8 cellular contexts compared by ENCODE assay signal in the genomic region with DNA sequence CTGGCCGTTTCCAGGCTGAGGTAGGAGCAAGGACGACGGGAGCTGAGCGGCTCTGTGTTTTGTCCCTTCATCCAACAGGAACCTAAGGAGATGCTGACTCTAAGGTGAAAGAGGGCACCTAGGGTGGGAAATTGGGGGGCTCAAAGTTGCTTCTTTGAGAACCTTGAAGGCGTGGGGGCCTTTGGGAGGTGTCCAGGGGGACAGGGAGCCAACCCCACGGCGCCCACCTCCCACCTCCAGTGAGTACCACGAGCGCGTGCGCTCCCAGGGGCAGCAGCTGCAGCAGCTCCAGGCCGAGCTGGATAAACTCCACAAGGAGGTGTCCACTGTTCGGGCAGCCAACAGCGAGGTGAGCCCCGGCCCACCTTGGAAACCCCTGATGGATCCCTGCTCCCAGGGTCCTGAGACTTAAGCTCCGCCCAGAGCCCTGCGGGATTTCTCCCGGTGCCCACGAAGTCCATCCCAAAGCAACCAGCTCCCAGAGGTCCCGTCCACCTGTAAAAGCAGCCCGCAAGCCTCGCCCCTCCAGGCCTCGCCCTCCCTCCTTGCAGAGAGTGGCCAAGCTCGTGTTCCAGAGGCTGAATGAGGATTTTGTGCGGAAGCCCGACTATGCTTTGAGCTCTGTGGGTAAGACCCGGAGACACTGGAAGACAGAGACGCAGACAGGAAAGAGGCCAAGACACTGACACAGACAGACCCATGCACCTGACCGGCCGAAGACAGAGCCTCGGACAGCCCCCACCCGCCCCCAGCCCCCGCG. TPM values are rescaled to one million over a fixed set of nuclear protein-coding genes. Genes with fewer than 3 reads are reported as not detected.
DNase-seq lines count a peak whose midpoint lies in the region; ATAC-seq lines count a peak whose summit lies in the region.

No MANE protein-coding gene starts in this region.

- H3K4me3 Mint-ChIP-seq in activated naive CD8-positive, alpha-beta T cell treated with anti-CD3 and anti-CD28 coated beads, Interleukin-2, amount 10 ng/mL, durations not matched to agents 7 days and 5 days, result peak overlapping the region; percentile 86
- H3K4me3 Mint-ChIP-seq in stimulated activated naive CD8-positive, alpha-beta T cell treated with anti-CD3 and anti-CD28 coated beads, Interleukin-15, amount 100 ng/mL, for 72 hours, result peak overlapping the region; percentile 89 to 95

- POLR2A ChIA-PET in activated naive CD8-positive, alpha-beta T cell treated with anti-CD3 and anti-CD28 coated beads, Interleukin-2, amount 10 ng/mL, durations not matched to agents 7 days and 5 days (lab: Charles Lee), result interaction anchor here (0.6 to 5.4 kb wide), 15 partner anchors 11 to 336 kb away, joined by 3 to 68 read pairs (median 6); partner anchors contain the start of genes CEP250, CPNE1, ERGIC3 and NFS1

- H3K4me3 ChIP-seq in iPS-18c (ENCODE audit: insufficient read depth, low read depth, low read length), result peak overlapping the region; percentile 65

- H3K27ac Mint-ChIP-seq in activated naive CD8-positive, alpha-beta T cell treated with anti-CD3 and anti-CD28 coated beads, Interleukin-2, amount 10 ng/mL, durations not matched to agents 7 days and 5 days, result peak overlapping the region; percentile 87
- H3K27ac Mint-ChIP-seq in stimulated activated naive CD8-positive, alpha-beta T cell treated with anti-CD3 and anti-CD28 coated beads, Interleukin-15, amount 100 ng/mL, for 72 hours, result peak overlapping the region; percentile 65 to 92

- H3K27me3 Mint-ChIP-seq in activated naive CD8-positive, alpha-beta T cell treated with anti-CD3 and anti-CD28 coated beads, Interleukin-2, amount 10 ng/mL, durations not matched to agents 7 days and 5 days, result no peaks in the 10 kb centered on the region
- peaks cover 11% of the 10 kb centered on the region for H3K27me3 Mint-ChIP-seq in stimulated activated naive CD8-positive, alpha-beta T cell treated with anti-CD3 and anti-CD28 coated beads, Interleukin-15, amount 100 ng/mL, for 72 hours

- no peaks in the 10 kb centered on the region for H3K9me3 ChIP-seq in iPS-18c (ENCODE audit: control insufficient read depth, insufficient read depth, low read length)

- H3K4me1 Mint-ChIP-seq in activated naive CD8-positive, alpha-beta T cell treated with anti-CD3 and anti-CD28 coated beads, Interleukin-2, amount 10 ng/mL, durations not matched to agents 7 days and 5 days, result peaks cover 19% of the 10 kb centered on the region
- peaks cover 73% of the 10 kb centered on the region for H3K4me1 Mint-ChIP-seq in stimulated activated naive CD8-positive, alpha-beta T cell treated with anti-CD3 and anti-CD28 coated beads, Interleukin-15, amount 100 ng/mL, for 72 hours

- peaks cover 2% of the 10 kb centered on the region for H3K36me3 Mint-ChIP-seq in activated naive CD8-positive, alpha-beta T cell treated with anti-CD3 and anti-CD28 coated beads, Interleukin-2, amount 10 ng/mL, durations not matched to agents 7 days and 5 days

- ATAC-seq in activated naive CD8-positive, alpha-beta T cell treated with anti-CD3 and anti-CD28 coated beads, Interleukin-2, amount 10 ng/mL, durations not matched to agents 7 days and 5 days (ENCODE audit: low read depth), result no peak
- no peak for ATAC-seq in stimulated activated naive CD8-positive, alpha-beta T cell treated with anti-CD3 and anti-CD28 coated beads, Interleukin-15, amount 100 ng/mL, for 72 hours
- ATAC-seq in HG03135 (IDR thresholded peaks at IDR 0.05; ENCODE audit: unreplicated experiment) (no peak), GM18867 (IDR thresholded peaks at IDR 0.05; ENCODE audit: unreplicated experiment) (no peak)

- DNase-seq in ELR (ENCODE audit: low read depth) (peak; percentile 64), NCI-H1930 (lab: John Stamatoyannopoulos, UW) (peak; percentile 21 to 25), NK-92 (lab: John Stamatoyannopoulos, UW; ENCODE audit: unreplicated experiment) (no peak)
- peak; percentile 50 for DNase-seq in activated naive CD8-positive, alpha-beta T cell treated with anti-CD3 and anti-CD28 coated beads, Interleukin-2, amount 10 ng/mL, durations not matched to agents 7 days and 5 days
- peak; percentile 36 to 44 for DNase-seq in stimulated activated naive CD8-positive, alpha-beta T cell treated with anti-CD3 and anti-CD28 coated beads, Interleukin-15, amount 100 ng/mL, for 72 hours

- H3K9me3 Mint-ChIP-seq in activated naive CD8-positive, alpha-beta T cell treated with anti-CD3 and anti-CD28 coated beads, Interleukin-2, amount 10 ng/mL, durations not matched to agents 7 days and 5 days, result no peaks in the 10 kb centered on the region
- no peaks in the 10 kb centered on the region for H3K9me3 Mint-ChIP-seq in stimulated activated naive CD8-positive, alpha-beta T cell treated with anti-CD3 and anti-CD28 coated beads, Interleukin-15, amount 100 ng/mL, for 72 hours

RNA-seq across cellular contexts. Expression of gene SPAG4, which starts 2.9 kb away (rescaled TPM):
- 1 to 10 TPM; 3.8 to 5.7 TPM for total RNA-seq in activated naive CD8-positive, alpha-beta T cell treated with anti-CD3 and anti-CD28 coated beads, Interleukin-2, amount 10 ng/mL, durations not matched to agents 7 days and 5 days

RNA-seq across cellular contexts. Expression of gene CPNE1, which starts 46.1 kb away (rescaled TPM):
- 100 to 1,000 TPM; 296 to 327 TPM for total RNA-seq in activated naive CD8-positive, alpha-beta T cell treated with anti-CD3 and anti-CD28 coated beads, Interleukin-2, amount 10 ng/mL, durations not matched to agents 7 days and 5 days

RNA-seq across cellular contexts. Expression of gene RBM12, which starts 46.1 kb away (rescaled TPM):
- 100 to 1,000 TPM; 116 to 120 TPM for total RNA-seq in activated naive CD8-positive, alpha-beta T cell treated with anti-CD3 and anti-CD28 coated beads, Interleukin-2, amount 10 ng/mL, durations not matched to agents 7 days and 5 days
